In genomic region chr6:105991561-105992314, GRCh38 we compare ENCODE assay signal across 8 cellular contexts.
DNase-seq lines count a peak whose midpoint lies in the region; ATAC-seq, FAIRE-seq and TF ChIP-seq lines count a peak whose summit lies in the region.

No MANE protein-coding gene starts in this region.

- peak overlapping the region; percentile 94 to 98 (median 95) for H3K27ac Mint-ChIP-seq in IgD-negative memory B cell
- peak overlapping the region; percentile 74 for H3K27ac Mint-ChIP-seq in activated CD4-positive, alpha-beta memory T cell treated with anti-CD3 and anti-CD28 coated beads, Interleukin-2, amount 10 ng/mL, durations not matched to agents 7 days and 5 days

- DNase-seq in GM10248 (ENCODE audit: extremely low spot score) (peak; percentile 42), esophagus muscularis mucosa (ENCODE audit: extremely low spot score) (no peak), pancreas (peak in 2 of 6 donors; percentile 63 to 67), kidney glomerular epithelial cell (lab: John Stamatoyannopoulos, UW) (no peak), NCI-H1092 treated with DMSO at 0.1 percent for 48 hours (lab: John Stamatoyannopoulos, UW) (no peak)
- DNase-seq in activated CD4-positive, alpha-beta memory T cell treated with anti-CD3 and anti-CD28 coated beads, Interleukin-2, amount 10 ng/mL, durations not matched to agents 7 days and 5 days: peak; percentile 46

- H3K36me3 ChIP-seq in esophagus muscularis mucosa: no peaks in the 10 kb centered on the region
- H3K36me3 ChIP-seq in pancreas: no peaks in the 10 kb centered on the region

- 11% methylated on average over 15 of the region's 23 CpGs for WGBS in esophagus muscularis mucosa
- 2 to 3% methylated on average over 23 of the region's 23 CpGs for WGBS in pancreas, 2 donors

- H3K4me3 Mint-ChIP-seq in IgD-negative memory B cell: peak overlapping the region; percentile 94 to 99 (median 98)
- peak overlapping the region; percentile 87 for H3K4me3 Mint-ChIP-seq in activated CD4-positive, alpha-beta memory T cell treated with anti-CD3 and anti-CD28 coated beads, Interleukin-2, amount 10 ng/mL, durations not matched to agents 7 days and 5 days

- no peak for TF ChIP-seq POLR2A in esophagus muscularis mucosa (IDR thresholded peaks at IDR 0.05; ENCODE audit: low read depth)

- CTCF ChIA-PET in GM10248 (lab: Yijun Ruan, JAX): interaction anchor here (1.1 to 3.4 kb wide), 8 partner anchors 8 to 534 kb away, joined by 3 to 25 read pairs (median 5); no protein-coding TSS in a partner anchor
- CTCF ChIA-PET in activated CD4-positive, alpha-beta memory T cell treated with anti-CD3 and anti-CD28 coated beads, Interleukin-2, amount 10 ng/mL, durations not matched to agents 7 days and 5 days (lab: Charles Lee): interaction anchor here (0.6 to 6.7 kb wide), 13 partner anchors 9 to 570 kb away, joined by 3 to 80 read pairs (median 7); partner anchors contain the start of gene PRDM1

- H3K4me3 ChIP-seq in esophagus muscularis mucosa: peak overlapping the region; percentile 61 to 68 (median 66)
- peak overlapping the region; percentile 52 to 76 (median 54) for H3K4me3 ChIP-seq in pancreas

- H3K9me3 ChIP-seq in esophagus muscularis mucosa (no peaks in the 10 kb centered on the region), pancreas (no peaks in the 10 kb centered on the region)

- intact Hi-C loops in esophagus muscularis mucosa (cut with DNase I) (loop anchor here (10.0 kb wide), 2 partner anchors 333 to 507 kb away; partner anchors contain the start of gene ATG5), pancreas (cut with DNase I) (no loop called here)

- H3K36me3 Mint-ChIP-seq in IgD-negative memory B cell: no peaks in the 10 kb centered on the region
- H3K36me3 Mint-ChIP-seq in activated CD4-positive, alpha-beta memory T cell treated with anti-CD3 and anti-CD28 coated beads, Interleukin-2, amount 10 ng/mL, durations not matched to agents 7 days and 5 days (ENCODE audit: low read depth): peaks cover 8% of the 10 kb centered on the region

- H3K27ac ChIP-seq in esophagus muscularis mucosa (replicated peaks in 1 of 4) (peak overlapping the region in 2 of 4 donors; percentile 22), pancreas (peak overlapping the region in 2 of 4 donors; percentile 30 to 50)

- ATAC-seq in GM21576 (IDR thresholded peaks at IDR 0.05; ENCODE audit: unreplicated experiment) (peak; percentile 42), pancreas (peak; percentile 33 to 52 (median 44))

- TF ChIP-seq CTCF in GM10248 (IDR thresholded peaks at IDR 0.05; ENCODE audit: control extremely low read depth, extremely low read depth, low read depth, missing control alignments): no peak
- TF ChIP-seq CTCF in esophagus muscularis mucosa (IDR thresholded peaks at IDR 0.05): no peak
- no peak for TF ChIP-seq CTCF in pancreas (IDR thresholded peaks at IDR 0.05)

- peaks cover 31% of the 10 kb centered on the region for H3K27me3 Mint-ChIP-seq in IgD-negative memory B cell
- H3K27me3 Mint-ChIP-seq in activated CD4-positive, alpha-beta memory T cell treated with anti-CD3 and anti-CD28 coated beads, Interleukin-2, amount 10 ng/mL, durations not matched to agents 7 days and 5 days: peaks cover 5% of the 10 kb centered on the region

- FAIRE-seq in pancreas (lab: Jason Lieb, UNC): no peak

- H3K4me1 Mint-ChIP-seq in IgD-negative memory B cell: peaks cover 12 to 17% (median 14%) of the 10 kb centered on the region in 3 donors
- peaks cover 74% of the 10 kb centered on the region for H3K4me1 Mint-ChIP-seq in activated CD4-positive, alpha-beta memory T cell treated with anti-CD3 and anti-CD28 coated beads, Interleukin-2, amount 10 ng/mL, durations not matched to agents 7 days and 5 days

- H3K9me3 Mint-ChIP-seq in IgD-negative memory B cell: peaks cover 0 to 2% (median 1%) of the 10 kb centered on the region in 3 donors
- no peaks in the 10 kb centered on the region for H3K9me3 Mint-ChIP-seq in activated CD4-positive, alpha-beta memory T cell treated with anti-CD3 and anti-CD28 coated beads, Interleukin-2, amount 10 ng/mL, durations not matched to agents 7 days and 5 days

- peaks cover 0 to 91% (median 51%) of the 10 kb centered on the region in 4 donors for H3K27me3 ChIP-seq in esophagus muscularis mucosa
- peaks cover 0 to 33% (median 5%) of the 10 kb centered on the region in 4 donors for H3K27me3 ChIP-seq in pancreas

- TF ChIP-seq EP300 in esophagus muscularis mucosa (IDR thresholded peaks at IDR 0.05): no peak

- POLR2A ChIA-PET in GM10248 (lab: Yijun Ruan, JAX): no interaction called here
- POLR2A ChIA-PET in activated CD4-positive, alpha-beta memory T cell treated with anti-CD3 and anti-CD28 coated beads, Interleukin-2, amount 10 ng/mL, durations not matched to agents 7 days and 5 days (lab: Charles Lee): interaction anchor here (0.6 to 10.2 kb wide), 39 partner anchors 9 to 530 kb away, joined by 3 to 323 read pairs (median 4); partner anchors contain the start of genes ATG5 and PRDM1

- H3K4me1 ChIP-seq in esophagus muscularis mucosa (peaks cover 20 to 41% (median 38%) of the 10 kb centered on the region in 4 donors), pancreas (peaks cover 0 to 7% (median 0%) of the 10 kb centered on the region in 3 donors)

Comparison
In these comparisons a context has a peak if more than half of its experiments do, and no peak if none do; other contexts are left out.
1. DNase-seq: peak in GM10248 (single experiment) and activated CD4-positive, alpha-beta memory T cell treated with anti-CD3 and anti-CD28 coated beads, Interleukin-2, amount 10 ng/mL, durations not matched to agents 7 days and 5 days (single experiment); none in esophagus muscularis mucosa (single experiment), kidney glomerular epithelial cell (single experiment) and NCI-H1092 treated with DMSO at 0.1 percent for 48 hours (single experiment).